Comparison of ENCODE assay signal across 15 cellular contexts in the genomic region with DNA sequence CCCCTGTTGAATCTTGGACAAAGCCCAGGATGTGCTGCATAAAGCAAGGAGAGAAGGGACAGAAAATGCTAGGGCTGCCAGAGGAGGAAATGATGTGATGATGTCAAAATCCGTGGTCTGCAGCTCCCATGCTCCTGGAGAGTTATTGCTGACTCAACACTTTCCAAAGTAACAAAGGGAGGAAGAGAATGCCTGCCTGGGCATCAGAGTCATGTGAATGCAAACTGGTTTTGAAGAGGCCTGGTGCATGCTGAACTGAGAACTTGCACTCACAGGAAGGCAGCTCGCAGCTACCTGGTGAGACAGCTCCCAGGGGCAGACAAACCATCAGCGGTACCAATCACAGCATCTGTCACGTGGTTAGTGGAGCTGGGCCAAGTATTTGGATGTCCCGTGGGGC. TPM values are rescaled to one million over a fixed set of nuclear protein-coding genes. Genes with fewer than 3 reads are reported as not detected.
DNase-seq lines count a peak whose midpoint lies in the region; ATAC-seq, FAIRE-seq and TF ChIP-seq lines count a peak whose summit lies in the region.
"Had no signal": no experiment of that assay in that cellular context is flagged by ENCODE, and none has a peak within 500 bp of the region (broad histone marks: within the 10 kb centered on the region; RNA-seq: fewer than 3 reads in every experiment).

No MANE protein-coding gene starts in this region.

- no peak overlapping the region for H2AFZ ChIP-seq in K562 (ENCODE audit: low read depth, low read length)

- in situ Hi-C loops in K562 (cut with MboI): no loop called here

- TF ChIP-seq CTCF in K562 (IDR thresholded peaks at IDR 0.05 in 2 of 3, conservative IDR thresholded peaks at IDR 0.05 in 1 of 3; ENCODE audit: insufficient read depth in 2 of 3, low read depth in 1 of 3, low read length in 3 of 3): no peak
- TF ChIP-seq CTCF in testis (IDR thresholded peaks at IDR 0.05): no peak

- POLR2A ChIA-PET in K562 (lab: Yijun Ruan, JAX): interaction anchor here (1.2 to 1.6 kb wide), 2 partner anchors 11 to 17 kb away, joined by 3 read pairs; no protein-coding TSS in a partner anchor

- H3K9ac ChIP-seq in K562 (ENCODE audit: insufficient read depth in 1 of 2, low read depth in 2 of 2, low read length in 2 of 2): no peak overlapping the region

- H3K27ac ChIP-seq in K562 (ENCODE audit: extremely low read depth, low read depth, low read length): no peak overlapping the region
- no peak overlapping the region for H3K27ac ChIP-seq in testis
- H3K27ac ChIP-seq: cardiac muscle cell, thoracic aorta had no signal

- CTCF ChIA-PET in K562 (lab: Yijun Ruan, JAX; ENCODE audit: low intra/inter-chr PET ratio): no interaction called here

- no peak for ATAC-seq in K562

- H3K9me1 ChIP-seq in K562 (ENCODE audit: control insufficient read depth, insufficient read depth, low read length): no peaks in the 10 kb centered on the region

- WGBS in K562 (ENCODE audit: insufficient coverage, low coverage, missing lambda C conversion rate): 3% methylated on average over 5 of the region's 5 CpGs
- WGBS in testis, 2 donors: 41 to 53% methylated on average over 5 of the region's 5 CpGs

- H3K4me1 ChIP-seq in K562 (replicated peaks in 1 of 2; ENCODE audit: control insufficient read depth in 2 of 2, insufficient read depth in 2 of 2, low read length in 2 of 2): peaks cover 0 to 14% of the 10 kb centered on the region in 2 experiments; a peak in 2 of 5 replicates
- H3K4me1 ChIP-seq in testis: peaks cover 9% of the 10 kb centered on the region

- TF ChIP-seq RAD21 in K562 (CRISPR knock-in tag; conservative IDR thresholded peaks at IDR 0.05 in 1 of 2, IDR thresholded peaks at IDR 0.05 in 1 of 2): no peak

- H3K4me3 ChIP-seq in K562: no peak overlapping the region
- no peak overlapping the region for H3K4me3 ChIP-seq in testis
- H3K4me3 ChIP-seq: cardiac muscle cell, thoracic aorta had no signal

- FAIRE-seq in K562 (lab: Jason Lieb, UNC): no peak

- BruUV-seq in K562 (replicated peaks; lab: Mats Ljungman, UMichigan): no TSS peak

- H3K27me3 ChIP-seq in K562 (ENCODE audit: control insufficient read depth in 2 of 2, insufficient read depth in 2 of 2, low read length in 2 of 2) (peaks cover 16 to 34% of the 10 kb centered on the region in 2 experiments; a peak in 4 of 5 replicates), testis (no peaks in the 10 kb centered on the region)

- H3K9me3 ChIP-seq in K562 (replicated peaks; ENCODE audit: control insufficient read depth, insufficient read depth, low read depth, low read length): no peaks in the 10 kb centered on the region
- no peaks in the 10 kb centered on the region for H3K9me3 ChIP-seq in testis
- H3K9me3 ChIP-seq: thoracic aorta had no signal

- TF ChIP-seq EP300 in K562 (IDR thresholded peaks at IDR 0.05; ENCODE audit: low read length): no peak

- H3K36me3 ChIP-seq in K562 (ENCODE audit: control insufficient read depth, insufficient read depth, low read length) (no peaks in the 10 kb centered on the region), testis (ENCODE audit: low read depth, missing control alignments) (no peaks in the 10 kb centered on the region)
- H3K36me3 ChIP-seq: cardiac muscle cell, thoracic aorta had no signal

- H4K20me1 ChIP-seq in K562 (replicated peaks; ENCODE audit: control insufficient read depth, insufficient read depth, low read length): no peaks in the 10 kb centered on the region

- H3K79me2 ChIP-seq in K562 (ENCODE audit: control insufficient read depth, insufficient read depth, low read length): no peaks in the 10 kb centered on the region

- intact Hi-C loops in K562 (cut with micrococcal nuclease): no loop called here
- intact Hi-C loops in testis (cut with DNase I; ENCODE audit: low total_unique reads): no loop called here

- DNase-seq in NCI-H2196 (lab: John Stamatoyannopoulos, UW; ENCODE audit: unreplicated experiment): peak; percentile 18
- no peak for DNase-seq in NCI-H2196 treated with DMSO at 0.1 percent for 48 hours (lab: John Stamatoyannopoulos, UW; ENCODE audit: unreplicated experiment)
- no peak for DNase-seq in K562 (ENCODE audit: extremely low read depth in 1 of 4, low spot score in 3 of 4)
- peak; percentile 26 for DNase-seq in kidney glomerular epithelial cell (lab: John Stamatoyannopoulos, UW)
- no peak for DNase-seq in NCI-H748 (lab: John Stamatoyannopoulos, UW; ENCODE audit: unreplicated experiment)
- no peak for DNase-seq in LoVo (ENCODE audit: low spot score)
- DNase-seq in testis: no peak
- no peak for DNase-seq in ureter (ENCODE audit: low spot score)
- DNase-seq: activated CD8-positive, alpha-beta memory T cell treated with anti-CD3 and anti-CD28 coated beads, Interleukin-2, amount 50 U/mL, for 4 hours; glutamatergic neuron; NCI-H446 treated with DMSO at 0.1 percent for 48 hours; stimulated activated CD4-positive, alpha-beta T cell treated with anti-CD3 and anti-CD28 coated beads, Interleukin-4, amount 100 ng/mL, for 24 hours; SW 1271 had no signal

- TF ChIP-seq POLR2A in K562 (conservative IDR thresholded peaks at IDR 0.05) (no peak), testis (IDR thresholded peaks at IDR 0.05) (no peak)

- H3K4me2 ChIP-seq in K562 (ENCODE audit: insufficient read depth, low read length): no peak overlapping the region

RNA-seq across cellular contexts. Expression of a gene that starts 2.8 kb away (rescaled TPM):
- total RNA-seq in K562 (2011; cell fraction: chromatin; rRNA removed; ENCODE audit: low replicate concordance): 0.19 TPM in 1 of 2 replicates, not detected in the other
- not detected in 2 replicates for total RNA-seq in K562 (2011; cell fraction: nucleolus; rRNA removed)
- total RNA-seq in K562 (2011; cell fraction: nucleoplasm; rRNA removed): not detected in 2 replicates
- total RNA-seq in K562 (2014; rRNA removed) (not detected in 2 replicates), K562 (2014; rRNA removed; fragmentation: Illumina TruSeq; extraction: Trizol) (not detected in 2 replicates), K562 (2015; rRNA removed; fragmentation: Illumina TruSeq; extraction: Trizol) (not detected in 2 replicates), K562 (2021) (not detected in 2 replicates), testis (1 to 10 TPM; 1.3 to 1.6 TPM), ureter (12.5 TPM)
- polyA plus RNA-seq in K562 (2011; rRNA removed) (0.07 and 0.08 TPM in 2 replicates), K562 (2014; fragmentation: Illumina TruSeq; extraction: Trizol) (not detected in 2 replicates), K562 (2014; fragmentation: Nextera tagmentation; extraction: Ambion mirVana) (under 1 TPM in 1 of 2 experiments, not detected in 1; 0.07 TPM), K562 (2014; rRNA removed) (0.03 TPM in 1 of 2 replicates, not detected in the other), testis (ENCODE audit: insufficient read depth, low read depth, low replicate concordance) (1.4 TPM)
- polyA plus RNA-seq in K562 (2011; cell fraction: cytosol; rRNA removed): 0.15 TPM in 1 of 2 replicates, not detected in the other
- 0.10 TPM in 1 of 2 replicates, not detected in the other for polyA plus RNA-seq in K562 (2011; cell fraction: nucleus; rRNA removed)
- polyA plus RNA-seq in K562 (2012): 0.04 TPM in 1 of 2 replicates, not detected in the other
- polyA minus RNA-seq in K562 (2011; rRNA and poly(A)+ RNA removed): 0.21 TPM in 1 of 2 replicates, not detected in the other
- not detected in 2 replicates for polyA minus RNA-seq in K562 (2011; cell fraction: cytosol; rRNA and poly(A)+ RNA removed)
- polyA minus RNA-seq in K562 (2011; cell fraction: nucleus; rRNA and poly(A)+ RNA removed): 0.11 TPM in 1 of 2 replicates, not detected in the other
- total RNA-seq: cardiac muscle cell, thoracic aorta had no signal

RNA-seq across cellular contexts. Expression of a gene that starts 51.9 kb away (rescaled TPM):
- total RNA-seq in K562 (2011; cell fraction: chromatin; rRNA removed; ENCODE audit: low replicate concordance): not detected in 2 replicates
- total RNA-seq in K562 (2011; cell fraction: nucleolus; rRNA removed): not detected in 2 replicates
- not detected in 2 replicates for total RNA-seq in K562 (2011; cell fraction: nucleoplasm; rRNA removed)
- total RNA-seq in K562 (2014; rRNA removed) (not detected in 2 replicates), K562 (2014; rRNA removed; fragmentation: Illumina TruSeq; extraction: Trizol) (not detected in 2 replicates), K562 (2015; rRNA removed; fragmentation: Illumina TruSeq; extraction: Trizol) (not detected in 2 replicates), K562 (2021) (0.24 and 0.63 TPM in 2 replicates), testis (1 to 10 TPM; 1.5 to 2.9 TPM), ureter (0.26 TPM)
- polyA plus RNA-seq in K562 (2011; rRNA removed) (not detected in 2 replicates), K562 (2014; fragmentation: Illumina TruSeq; extraction: Trizol) (not detected in 2 replicates), K562 (2014; fragmentation: Nextera tagmentation; extraction: Ambion mirVana) (under 1 TPM; 0.04 TPM), K562 (2014; rRNA removed) (not detected in 2 replicates), testis (ENCODE audit: insufficient read depth, low read depth, low replicate concordance) (1.6 TPM)
- not detected in 2 replicates for polyA plus RNA-seq in K562 (2011; cell fraction: cytosol; rRNA removed)
- not detected in 2 replicates for polyA plus RNA-seq in K562 (2011; cell fraction: nucleus; rRNA removed)
- polyA plus RNA-seq in K562 (2012): 0.04 TPM in 1 of 2 replicates, not detected in the other
- not detected in 2 replicates for polyA minus RNA-seq in K562 (2011; rRNA and poly(A)+ RNA removed)
- not detected in 2 replicates for polyA minus RNA-seq in K562 (2011; cell fraction: cytosol; rRNA and poly(A)+ RNA removed)
- not detected in 2 replicates for polyA minus RNA-seq in K562 (2011; cell fraction: nucleus; rRNA and poly(A)+ RNA removed)
- total RNA-seq: cardiac muscle cell, thoracic aorta had no signal

Comparison
In these comparisons a context has a peak if more than half of its experiments do, and no peak if none do; other contexts are left out.
1. DNase-seq: peak in NCI-H2196 (single experiment) and kidney glomerular epithelial cell (single experiment); none in NCI-H2196 treated with DMSO at 0.1 percent for 48 hours (single experiment), K562 (0 of 4), NCI-H748 (single experiment), LoVo (single experiment), testis (single experiment) and ureter (single experiment).